In the genomic region with DNA sequence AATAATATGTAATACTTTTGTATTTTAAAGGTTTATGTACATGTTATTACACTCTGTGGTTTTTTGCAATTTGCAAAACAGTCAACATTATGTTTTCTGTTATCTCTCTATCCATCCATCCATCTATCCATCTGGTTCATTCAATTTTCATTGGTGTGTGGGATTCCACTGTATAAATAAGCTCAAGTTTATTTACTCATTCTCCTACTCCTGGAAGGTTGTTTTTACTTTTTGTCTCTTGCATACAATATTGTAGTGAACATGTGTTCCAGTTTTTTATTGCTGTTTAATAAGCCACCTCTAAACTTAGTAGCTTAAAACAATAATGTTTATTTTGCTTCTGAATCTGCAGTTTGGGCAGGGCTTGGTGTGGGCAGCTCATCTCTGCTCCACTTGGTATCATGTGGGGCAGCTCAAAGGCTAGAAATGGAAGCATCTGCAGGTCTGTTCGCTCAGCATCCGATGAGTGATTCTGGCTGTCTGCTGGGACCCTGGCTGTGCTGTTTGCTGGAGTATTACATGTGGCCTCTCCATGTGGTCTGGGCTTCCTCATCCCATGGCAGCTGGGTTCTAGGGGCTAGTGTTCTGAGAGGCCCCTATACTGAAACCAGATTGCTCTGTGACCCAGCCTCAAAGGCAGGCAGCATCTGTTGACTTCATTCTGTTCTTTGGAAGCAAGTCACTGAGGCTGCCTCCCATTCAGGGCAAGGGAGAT, we compare ENCODE assay signal across 14 cellular contexts.
"Had no signal": no experiment of that assay in that cellular context is flagged by ENCODE, and none has a peak within 500 bp of the region (broad histone marks: within the 10 kb centered on the region; RNA-seq: fewer than 3 reads in every experiment).

No MANE protein-coding gene starts in this region.

- H3K27me3 ChIP-seq: ascending aorta, cardiac muscle cell, hepatocyte, transverse colon had no signal

- H3K9me3 ChIP-seq: ascending aorta, mucosa of descending colon, transverse colon had no signal

- ATAC-seq: activated naive CD8-positive, alpha-beta T cell treated with anti-CD3 and anti-CD28 coated beads, Interleukin-2, amount 50 U/mL, for 24 hours; mucosa of descending colon; naive thymus-derived CD4-positive, alpha-beta T cell had no signal

- DNase-seq: activated B cell treated with CpG ODN at 0.5 μM for 24 hours; activated CD4-positive, alpha-beta T cell treated with anti-CD3 and anti-CD28 coated beads, Interleukin-2, amount 10 ng/mL, durations not matched to agents 24 days and 14 days; activated CD8-positive, alpha-beta memory T cell treated with anti-CD3 and anti-CD28 coated beads, Interleukin-2, amount 50 U/mL, for 48 hours; activated naive CD4-positive, alpha-beta T cell treated with anti-CD3 and anti-CD28 coated beads for 36 hours; activated naive CD8-positive, alpha-beta T cell treated with anti-CD3 and anti-CD28 coated beads, Interleukin-2, amount 50 U/mL, for 24 hours; islet precursor cell; mucosa of descending colon; naive thymus-derived CD4-positive, alpha-beta T cell; stimulated activated CD4-positive, alpha-beta T cell treated with anti-CD3 and anti-CD28 coated beads, Interleukin-4, amount 100 ng/mL, for 24 hours; stimulated activated naive CD4-positive, alpha-beta T cell; transverse colon had no signal

- H3K4me3 ChIP-seq: ascending aorta, cardiac muscle cell, hepatocyte, mucosa of descending colon, transverse colon had no signal

- H3K4me1 ChIP-seq: ascending aorta had no signal

- H3K27ac ChIP-seq: ascending aorta, cardiac muscle cell, hepatocyte had no signal

- H3K4me2 ChIP-seq: hepatocyte had no signal

- H3K36me3 ChIP-seq: ascending aorta, cardiac muscle cell, transverse colon had no signal

- H2AFZ ChIP-seq: hepatocyte had no signal
